ENCODE assay signal across 26 cellular contexts in the genomic region with DNA sequence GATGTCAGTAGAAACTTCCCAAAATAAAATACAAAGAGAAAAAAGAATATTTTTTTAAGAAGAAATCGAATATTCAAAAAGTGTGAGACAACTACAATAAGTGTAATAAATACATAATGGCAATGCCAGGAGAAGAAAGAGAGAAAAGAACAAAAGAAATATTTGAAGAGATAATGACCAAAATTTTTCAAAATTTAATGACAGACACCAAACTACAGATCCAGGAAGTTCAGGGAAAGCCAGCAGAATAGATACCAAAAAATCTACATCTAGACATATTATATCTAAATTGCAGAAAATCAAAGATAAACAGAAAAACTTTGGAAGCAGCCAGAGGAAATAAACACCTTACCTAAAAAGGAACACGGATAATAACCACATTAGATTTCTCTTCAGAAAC.
A peak's percentile ranks its signal among the peaks of the same experiment; 100 is the strongest.
DNase-seq lines count a peak whose midpoint lies in the region; ATAC-seq, FAIRE-seq and TF ChIP-seq lines count a peak whose summit lies in the region.
"Had no signal": no experiment of that assay in that cellular context is flagged by ENCODE, and none has a peak within 500 bp of the region (broad histone marks: within the 10 kb centered on the region; RNA-seq: fewer than 3 reads in every experiment).

No MANE protein-coding gene starts in this region.

- H3K23ac ChIP-seq in trophoblast cell (ENCODE audit: low read length): no peak overlapping the region

- H3K4ac ChIP-seq in trophoblast cell (ENCODE audit: low read depth, low read length): no peak overlapping the region

- intact Hi-C loops in kidney (cut with DNase I): no loop called here
- intact Hi-C loops in Calu3 (cut with micrococcal nuclease; ENCODE audit: unreplicated experiment): no loop called here

- no peak for ATAC-seq in activated T-helper 17 cell treated with anti-CD3 and anti-CD28 coated beads, Interleukin-2, amount 50 U/mL, for 72 hours (replicated peaks)
- ATAC-seq: CD8-positive, alpha-beta T cell; GM12878 had no signal

- POLR2A ChIA-PET in HEK293 (lab: Yijun Ruan, JAX): no interaction called here

- H3K4me3 Mint-ChIP-seq in activated T-helper 17 cell treated with anti-CD3 and anti-CD28 coated beads, Interleukin-2, amount 50 U/mL, for 72 hours: peak overlapping the region; percentile 53
- H3K4me3 Mint-ChIP-seq in Calu3 (ENCODE audit: low read depth, unreplicated experiment): no peak overlapping the region
- H3K4me3 Mint-ChIP-seq: CD14-positive monocyte; CD4-positive, CD25-positive, alpha-beta regulatory T cell; CD8-positive, alpha-beta T cell had no signal

- H3K9ac ChIP-seq in kidney (ENCODE audit: low read length in 2 of 2) (no peak overlapping the region), trophoblast cell (ENCODE audit: low read length) (no peak overlapping the region)
- H3K9ac ChIP-seq: BLaER1 had no signal

- no peak overlapping the region for H3K18ac ChIP-seq in trophoblast cell (ENCODE audit: low read length)

- FAIRE-seq in kidney (lab: Jason Lieb, UNC): peak; percentile 44
- FAIRE-seq: A204.1, GM12878, GM12892, GM18507 had no signal

- H2AFZ ChIP-seq in trophoblast cell (ENCODE audit: insufficient read depth, low read length, poor library complexity): no peak overlapping the region

- no peak overlapping the region for H3K14ac ChIP-seq in trophoblast cell (ENCODE audit: low read length)

- no peaks in the 10 kb centered on the region for H3K27me3 Mint-ChIP-seq in activated T-helper 17 cell treated with anti-CD3 and anti-CD28 coated beads, Interleukin-2, amount 50 U/mL, for 72 hours
- H3K27me3 Mint-ChIP-seq in Calu3 (ENCODE audit: unreplicated experiment): no peaks in the 10 kb centered on the region

- DNase-seq in kidney (no peak), SIG-M5 (lab: John Stamatoyannopoulos, UW) (no peak), Calu3 (no peak), trophoblast cell (no peak)
- DNase-seq: 8988T; ACHN; BE2C; C1 segment of cervical spinal cord; Caco-2; CD4-positive, CD25-positive, alpha-beta regulatory T cell; CD8-positive, alpha-beta T cell; DMS 273 treated with DMSO at 0.1 percent for 48 hours; DMS153; DMS53; DMS79; DND-41; EL; GDM1 had no signal

- no peaks in the 10 kb centered on the region for H3K79me2 ChIP-seq in trophoblast cell (ENCODE audit: control insufficient read depth, insufficient read depth, low read length, poor library complexity)

- H2BK120ac ChIP-seq in trophoblast cell (ENCODE audit: insufficient read depth, low read length, poor library complexity): no peak overlapping the region

- no peaks in the 10 kb centered on the region for H3K4me1 ChIP-seq in HEK293 (ENCODE audit: control insufficient read depth, insufficient read depth, low read length)
- H3K4me1 ChIP-seq in kidney (ENCODE audit: control insufficient read depth in 1 of 2, insufficient read depth in 1 of 2, low read depth in 1 of 2, low read length in 2 of 2): peaks cover 0 to 4% of the 10 kb centered on the region in 2 donors
- no peaks in the 10 kb centered on the region for H3K4me1 ChIP-seq in trophoblast cell (ENCODE audit: control insufficient read depth in 1 of 2, insufficient read depth in 2 of 2, low read length in 2 of 2)
- H3K4me1 ChIP-seq: BE2C, BLaER1 had no signal

- no CpG with 5 or more reads among the region's 2 CpGs for WGBS in trophoblast cell (ENCODE audit: extremely low coverage, insufficient coverage, insufficient read length)

- H3K27ac ChIP-seq in HEK293 (ENCODE audit: extremely low read depth, low read depth, low read length) (no peak overlapping the region), kidney (ENCODE audit: low read depth in 2 of 2, low read length in 2 of 2) (no peak overlapping the region), trophoblast cell (ENCODE audit: low read depth, low read length) (no peak overlapping the region)
- H3K27ac ChIP-seq: BLaER1 had no signal

- no peak overlapping the region for H4K91ac ChIP-seq in trophoblast cell (ENCODE audit: low read depth, low read length)

- H3K9me3 ChIP-seq in HEK293 (ENCODE audit: control insufficient read depth, insufficient read depth, low read depth, low read length) (no peaks in the 10 kb centered on the region), kidney (ENCODE audit: control insufficient read depth in 1 of 2, low read length in 2 of 2) (no peaks in the 10 kb centered on the region), trophoblast cell (ENCODE audit: insufficient read depth, low read depth, low read length) (no peaks in the 10 kb centered on the region)
- H3K9me3 ChIP-seq: BE2C, BLaER1 had no signal

- no peak overlapping the region for H3K4me2 ChIP-seq in trophoblast cell (ENCODE audit: low read length)
- H3K4me2 ChIP-seq: BLaER1 had no signal

- no peaks in the 10 kb centered on the region for H3K9me3 Mint-ChIP-seq in activated T-helper 17 cell treated with anti-CD3 and anti-CD28 coated beads, Interleukin-2, amount 50 U/mL, for 72 hours
- peaks cover 1% of the 10 kb centered on the region for H3K9me3 Mint-ChIP-seq in Calu3 (ENCODE audit: low read depth, unreplicated experiment)
- H3K9me3 Mint-ChIP-seq: CD8-positive, alpha-beta T cell had no signal

- H3K27me3 ChIP-seq in trophoblast cell (ENCODE audit: insufficient read depth, low read length): no peaks in the 10 kb centered on the region
- H3K27me3 ChIP-seq: BE2C, BLaER1 had no signal

- H3K4me1 Mint-ChIP-seq in activated T-helper 17 cell treated with anti-CD3 and anti-CD28 coated beads, Interleukin-2, amount 50 U/mL, for 72 hours: peaks cover 31% of the 10 kb centered on the region
- peaks cover 10% of the 10 kb centered on the region for H3K4me1 Mint-ChIP-seq in Calu3 (ENCODE audit: low read depth, unreplicated experiment)
- H3K4me1 Mint-ChIP-seq: CD14-positive monocyte had no signal

- CTCF ChIA-PET in HEK293 (lab: Yijun Ruan, JAX) (no interaction called here), Calu3 (lab: Charles Lee) (no interaction called here)

- TF ChIP-seq CTCF in HEK293 (tag by site-specific recombination; IDR thresholded peaks at IDR 0.05) (no peak), kidney (IDR thresholded peaks at IDR 0.05; ENCODE audit: borderline replicate concordance, extremely low read depth, insufficient read depth) (no peak), Calu3 (IDR thresholded peaks at IDR 0.05; ENCODE audit: unreplicated experiment) (no peak)

- no peak overlapping the region for H4K12ac ChIP-seq in trophoblast cell (ENCODE audit: low read depth, low read length)

- H3K36me3 ChIP-seq in HEK293 (ENCODE audit: control insufficient read depth in 2 of 2, insufficient read depth in 1 of 2, low read length in 2 of 2): no peaks in the 10 kb centered on the region
- no peaks in the 10 kb centered on the region for H3K36me3 ChIP-seq in kidney (ENCODE audit: control insufficient read depth in 1 of 2, insufficient read depth in 2 of 2, low read length in 2 of 2)
- H3K36me3 ChIP-seq in trophoblast cell (ENCODE audit: control insufficient read depth in 1 of 2, insufficient read depth in 2 of 2, low read length in 2 of 2): no peaks in the 10 kb centered on the region
- H3K36me3 ChIP-seq: BE2C, BLaER1 had no signal

- H3K4me3 ChIP-seq in HEK293 (ENCODE audit: low read depth, low read length): no peak overlapping the region
- H3K4me3 ChIP-seq in kidney (ENCODE audit: low read length in 2 of 2): no peak overlapping the region
- H3K4me3 ChIP-seq in trophoblast cell (ENCODE audit: low read depth, low read length): no peak overlapping the region
- H3K4me3 ChIP-seq: BLaER1, GM12878 had no signal

- no peak overlapping the region for H3K27ac Mint-ChIP-seq in activated T-helper 17 cell treated with anti-CD3 and anti-CD28 coated beads, Interleukin-2, amount 50 U/mL, for 72 hours
- H3K27ac Mint-ChIP-seq in Calu3 (ENCODE audit: unreplicated experiment): no peak overlapping the region
- H3K27ac Mint-ChIP-seq: CD14-positive monocyte; CD8-positive, alpha-beta T cell had no signal

- H2AK5ac ChIP-seq in trophoblast cell (ENCODE audit: low read length): no peak overlapping the region

- no peaks in the 10 kb centered on the region for H3K36me3 Mint-ChIP-seq in activated T-helper 17 cell treated with anti-CD3 and anti-CD28 coated beads, Interleukin-2, amount 50 U/mL, for 72 hours (ENCODE audit: low read depth)
- H3K36me3 Mint-ChIP-seq in Calu3 (ENCODE audit: insufficient read depth, unreplicated experiment): no peaks in the 10 kb centered on the region
- H3K36me3 Mint-ChIP-seq: CD14-positive monocyte; CD4-positive, CD25-positive, alpha-beta regulatory T cell; CD8-positive, alpha-beta T cell had no signal

- BruUV-seq in Calu3 (replicated peaks; lab: Mats Ljungman, UMichigan): no TSS peak

- no peak overlapping the region for H2BK12ac ChIP-seq in trophoblast cell (ENCODE audit: low read length)

- H3K79me1 ChIP-seq in trophoblast cell (ENCODE audit: low read length): no peaks in the 10 kb centered on the region

- no peak overlapping the region for H4K8ac ChIP-seq in trophoblast cell (ENCODE audit: low read depth, low read length)

- no peak overlapping the region for H2BK5ac ChIP-seq in trophoblast cell (ENCODE audit: low read depth, low read length, poor library complexity)

TF ChIP-seq in HEK293, 187 proteins besides CTCF, POLR2A, EP300 and RAD21:
- TF ChIP-seq, protein P1, sequence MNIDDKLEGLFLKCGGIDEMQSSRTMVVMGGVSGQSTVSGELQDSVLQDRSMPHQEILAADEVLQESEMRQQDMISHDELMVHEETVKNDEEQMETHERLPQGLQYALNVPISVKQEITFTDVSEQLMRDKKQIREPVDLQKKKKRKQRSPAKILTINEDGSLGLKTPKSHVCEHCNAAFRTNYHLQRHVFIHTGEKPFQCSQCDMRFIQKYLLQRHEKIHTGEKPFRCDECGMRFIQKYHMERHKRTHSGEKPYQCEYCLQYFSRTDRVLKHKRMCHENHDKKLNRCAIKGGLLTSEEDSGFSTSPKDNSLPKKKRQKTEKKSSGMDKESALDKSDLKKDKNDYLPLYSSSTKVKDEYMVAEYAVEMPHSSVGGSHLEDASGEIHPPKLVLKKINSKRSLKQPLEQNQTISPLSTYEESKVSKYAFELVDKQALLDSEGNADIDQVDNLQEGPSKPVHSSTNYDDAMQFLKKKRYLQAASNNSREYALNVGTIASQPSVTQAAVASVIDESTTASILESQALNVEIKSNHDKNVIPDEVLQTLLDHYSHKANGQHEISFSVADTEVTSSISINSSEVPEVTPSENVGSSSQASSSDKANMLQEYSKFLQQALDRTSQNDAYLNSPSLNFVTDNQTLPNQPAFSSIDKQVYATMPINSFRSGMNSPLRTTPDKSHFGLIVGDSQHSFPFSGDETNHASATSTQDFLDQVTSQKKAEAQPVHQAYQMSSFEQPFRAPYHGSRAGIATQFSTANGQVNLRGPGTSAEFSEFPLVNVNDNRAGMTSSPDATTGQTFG (tag by site-specific recombination; IDR thresholded peaks at IDR 0.05; ENCODE audit: borderline replicate concordance): no peak
- TF ChIP-seq ZNF558 (tag by site-specific recombination; IDR thresholded peaks at IDR 0.05): peak; percentile 98
- no peak for TF ChIP-seq ZNF843 (tag by site-specific recombination; IDR thresholded peaks at IDR 0.05)
